17 cellular contexts compared by ENCODE assay signal in the genomic region with DNA sequence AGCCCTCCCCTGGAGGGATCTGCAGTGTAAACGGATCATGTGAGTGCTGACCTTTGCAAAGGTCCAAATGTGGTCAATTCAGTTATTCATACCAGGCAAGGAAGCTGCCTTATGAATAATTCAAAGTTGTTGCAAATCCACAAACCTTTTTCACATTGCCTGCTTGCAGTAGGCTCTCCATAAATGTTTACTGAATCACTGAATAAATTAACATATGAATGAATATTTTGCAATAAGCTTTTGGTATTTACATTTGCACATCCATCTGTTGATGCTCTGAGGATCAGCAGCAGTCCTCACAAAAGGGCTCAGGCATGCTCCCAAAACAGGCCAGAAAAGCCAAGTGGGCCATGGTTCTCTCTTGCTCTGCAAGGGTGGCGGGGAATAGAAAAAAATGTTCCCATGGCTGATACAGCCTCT.
"Had no signal": no experiment of that assay in that cellular context is flagged by ENCODE, and none has a peak within 500 bp of the region (broad histone marks: within the 10 kb centered on the region; RNA-seq: fewer than 3 reads in every experiment).

No MANE protein-coding gene starts in this region.

- H3K27me3 ChIP-seq: body of pancreas, right atrium auricular region, transverse colon had no signal

- ATAC-seq: body of pancreas; stimulated activated effector memory CD8-positive, alpha-beta T cell treated with anti-CD3 and anti-CD28 coated beads, Interleukin-12 subunit alpha, Interleukin-12 subunit beta, amount 100 ng/mL, for 72 hours had no signal

- H3K4me3 Mint-ChIP-seq: activated naive CD8-positive, alpha-beta T cell treated with anti-CD3 and anti-CD28 coated beads, Interleukin-2, amount 10 ng/mL, durations not matched to agents 7 days and 5 days; activated T-cell treated with anti-CD3 and anti-CD28 coated beads, Interleukin-2, amount 50 U/mL, for 24 hours; naive B cell; stimulated activated effector memory CD8-positive, alpha-beta T cell treated with anti-CD3 and anti-CD28 coated beads, Interleukin-12 subunit alpha, Interleukin-12 subunit beta, amount 100 ng/mL, for 72 hours; T-helper 2 cell treated with Interferon-gamma antibody and Interleukin-4, amounts not matched to agents 5 μg/mL and 100 μg/mL, for 36 hours had no signal

- H3K36me3 Mint-ChIP-seq: activated naive CD8-positive, alpha-beta T cell treated with anti-CD3 and anti-CD28 coated beads, Interleukin-2, amount 10 ng/mL, durations not matched to agents 7 days and 5 days; naive B cell; stimulated activated effector memory CD8-positive, alpha-beta T cell treated with anti-CD3 and anti-CD28 coated beads, Interleukin-12 subunit alpha, Interleukin-12 subunit beta, amount 100 ng/mL, for 72 hours had no signal

- H3K9me3 Mint-ChIP-seq: activated naive CD8-positive, alpha-beta T cell treated with anti-CD3 and anti-CD28 coated beads, Interleukin-2, amount 10 ng/mL, durations not matched to agents 7 days and 5 days; activated T-cell treated with anti-CD3 and anti-CD28 coated beads, Interleukin-2, amount 50 U/mL, for 24 hours; naive B cell; stimulated activated effector memory CD8-positive, alpha-beta T cell treated with anti-CD3 and anti-CD28 coated beads, Interleukin-12 subunit alpha, Interleukin-12 subunit beta, amount 100 ng/mL, for 72 hours; T-helper 2 cell treated with Interferon-gamma antibody and Interleukin-4, amounts not matched to agents 5 μg/mL and 100 μg/mL, for 36 hours had no signal

- H3K4me3 ChIP-seq: body of pancreas, right atrium auricular region, smooth muscle cell, transverse colon had no signal

- H3K27ac Mint-ChIP-seq: activated naive CD8-positive, alpha-beta T cell treated with anti-CD3 and anti-CD28 coated beads, Interleukin-2, amount 10 ng/mL, durations not matched to agents 7 days and 5 days; activated T-cell treated with anti-CD3 and anti-CD28 coated beads, Interleukin-2, amount 50 U/mL, for 24 hours; naive B cell; stimulated activated effector memory CD8-positive, alpha-beta T cell treated with anti-CD3 and anti-CD28 coated beads, Interleukin-12 subunit alpha, Interleukin-12 subunit beta, amount 100 ng/mL, for 72 hours; T-helper 2 cell treated with Interferon-gamma antibody and Interleukin-4, amounts not matched to agents 5 μg/mL and 100 μg/mL, for 36 hours had no signal

- H3K27ac ChIP-seq: body of pancreas, epithelial cell of prostate, right atrium auricular region had no signal

- H3K4me1 ChIP-seq: transverse colon had no signal

- DNase-seq: activated CD4-positive, alpha-beta T cell treated with anti-CD3 and anti-CD28 coated beads, Interleukin-2, amount 50 U/mL, for 4 hours; activated CD4-positive, CD25-positive, alpha-beta regulatory T cell treated with anti-CD3 and anti-CD28 coated beads, Interleukin-2, amount 50 U/mL, for 72 hours; activated naive CD8-positive, alpha-beta T cell treated with anti-CD3 and anti-CD28 coated beads, Interleukin-2, amount 10 ng/mL, durations not matched to agents 7 days and 5 days; activated T-cell treated with anti-CD3 and anti-CD28 coated beads, Interleukin-2, amount 50 U/mL, for 24 hours; body of pancreas; central memory CD4-positive, alpha-beta T cell; cortex of kidney; effector memory CD4-positive, alpha-beta T cell; foreskin melanocyte; naive B cell; SW 1271; transverse colon had no signal

- H3K9me3 ChIP-seq: body of pancreas, right atrium auricular region, transverse colon had no signal

- H3K4me1 Mint-ChIP-seq: stimulated activated effector memory CD8-positive, alpha-beta T cell treated with anti-CD3 and anti-CD28 coated beads, Interleukin-12 subunit alpha, Interleukin-12 subunit beta, amount 100 ng/mL, for 72 hours had no signal
